11 cellular contexts compared by ENCODE assay signal in the genomic region with DNA sequence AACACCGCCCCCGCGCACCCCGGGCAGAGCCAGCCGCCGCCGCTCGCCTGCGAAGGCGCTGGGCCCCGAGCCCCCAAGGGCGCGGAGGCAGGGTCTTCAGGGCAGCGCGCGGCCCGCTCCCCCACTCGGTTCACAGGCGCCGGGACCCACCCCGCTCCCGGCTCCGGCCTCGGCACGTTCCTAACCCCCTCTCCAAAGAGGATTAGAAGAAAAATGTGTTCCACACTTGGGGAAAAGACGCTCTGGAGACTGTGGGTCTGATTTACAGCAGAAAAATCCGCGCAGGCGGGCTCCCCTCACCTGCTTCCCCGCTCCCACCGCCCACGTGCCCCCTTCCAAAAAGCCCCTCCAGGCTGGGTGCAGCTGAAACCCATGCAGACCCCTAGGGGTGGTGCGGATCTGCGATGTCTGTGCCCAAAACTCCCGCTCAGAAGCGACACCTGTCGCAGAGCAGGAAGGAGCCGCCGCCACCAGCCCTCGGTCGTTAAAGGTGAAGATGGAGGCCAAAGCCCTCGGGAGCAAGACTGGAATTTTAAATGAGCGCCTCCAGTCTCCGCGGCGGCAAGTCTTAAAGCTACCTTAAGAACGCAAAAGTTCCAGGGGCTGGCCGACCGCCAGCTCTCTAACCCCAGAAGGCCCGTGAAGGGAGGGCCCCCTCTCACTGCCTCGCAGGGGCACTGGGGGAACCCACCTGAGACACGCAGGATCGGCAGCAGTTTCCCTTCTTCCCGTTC. TPM values are rescaled to one million over a fixed set of nuclear protein-coding genes. Genes with fewer than 3 reads are reported as not detected.
DNase-seq lines count a peak whose midpoint lies in the region; ATAC-seq and TF ChIP-seq lines count a peak whose summit lies in the region.
"Had no signal": no experiment of that assay in that cellular context is flagged by ENCODE, and none has a peak within 500 bp of the region (broad histone marks: within the 10 kb centered on the region; RNA-seq: fewer than 3 reads in every experiment).

No MANE protein-coding gene starts in this region.

- H3K27ac ChIP-seq in suprapubic skin (no peak overlapping the region), trophoblast cell (ENCODE audit: low read depth, low read length) (no peak overlapping the region)
- H3K27ac ChIP-seq: C4-2B, SJSA1 had no signal

- ATAC-seq in T-cell (replicated peaks in 1 of 4), result peak in 2 of 4 experiments; percentile 32 to 52

- no peak overlapping the region for H2AFZ ChIP-seq in trophoblast cell (ENCODE audit: insufficient read depth, low read length, poor library complexity)

- no peak overlapping the region for H2BK120ac ChIP-seq in trophoblast cell (ENCODE audit: insufficient read depth, low read length, poor library complexity)

- H3K9ac ChIP-seq in trophoblast cell (ENCODE audit: low read length), result no peak overlapping the region

- no peak overlapping the region for H3K4ac ChIP-seq in trophoblast cell (ENCODE audit: low read depth, low read length)

- no peaks in the 10 kb centered on the region for H3K9me3 ChIP-seq in iPS-18c (ENCODE audit: control insufficient read depth, insufficient read depth, low read length)
- no peaks in the 10 kb centered on the region for H3K9me3 ChIP-seq in suprapubic skin
- peaks cover 12% of the 10 kb centered on the region for H3K9me3 ChIP-seq in trophoblast cell (ENCODE audit: insufficient read depth, low read depth, low read length)
- H3K9me3 ChIP-seq: SJSA1 had no signal

- H3K4me2 ChIP-seq in trophoblast cell (ENCODE audit: low read length), result no peak overlapping the region

- H3K4me1 ChIP-seq in suprapubic skin, result peaks cover 35% of the 10 kb centered on the region
- H3K4me1 ChIP-seq in trophoblast cell (ENCODE audit: control insufficient read depth in 1 of 2, insufficient read depth in 2 of 2, low read length in 2 of 2), result peaks cover 2 to 3% of the 10 kb centered on the region in 2 experiments

- no peak overlapping the region for H4K12ac ChIP-seq in trophoblast cell (ENCODE audit: low read depth, low read length)

- POLR2A ChIA-PET in T-cell (lab: Charles Lee), result no interaction called here

- H2BK5ac ChIP-seq in trophoblast cell (ENCODE audit: low read depth, low read length, poor library complexity), result no peak overlapping the region

- H3K23ac ChIP-seq in trophoblast cell (ENCODE audit: low read length), result no peak overlapping the region

- CTCF ChIA-PET in T-cell (lab: Charles Lee), result no interaction called here

- peaks cover 37 to 50% of the 10 kb centered on the region in 2 donors for H3K27me3 Mint-ChIP-seq in T-cell

- no peak for TF ChIP-seq POLR2A in suprapubic skin (IDR thresholded peaks at IDR 0.05)

- peak; percentile 24 for DNase-seq in activated T-cell treated with anti-CD3 and anti-CD28 coated beads, Interleukin-2, amount 50 U/mL, for 1 hour
- DNase-seq in activated T-cell treated with anti-CD3 and anti-CD28 coated beads for 4 hours (no peak), T-cell (peak in 6 of 34 experiments; percentile 10 to 17 (median 13)), suprapubic skin (ENCODE audit: low spot score in 2 of 2) (no peak), trophoblast cell (no peak), activated gamma-delta T cell (lab: John Stamatoyannopoulos, UW) (no peak), COLO829 (ENCODE audit: low spot score) (no peak)

- H3K27me3 ChIP-seq in suprapubic skin (peaks cover 50% of the 10 kb centered on the region), trophoblast cell (ENCODE audit: insufficient read depth, low read length) (peaks cover 46% of the 10 kb centered on the region)

- no peak overlapping the region for H3K27ac Mint-ChIP-seq in T-cell
- H3K27ac Mint-ChIP-seq: dendritic cell treated with granulocyte-macrophage colony-stimulating factor and Interleukin-4, amounts not matched to agents 40 ng/mL and 50 ng/mL, for 4 days had no signal

- no peak overlapping the region for H2AK5ac ChIP-seq in trophoblast cell (ENCODE audit: low read length)

- H3K4me3 Mint-ChIP-seq in T-cell, result peak overlapping the region; percentile 56 to 73 (median 59)
- H3K4me3 Mint-ChIP-seq: dendritic cell treated with granulocyte-macrophage colony-stimulating factor and Interleukin-4, amounts not matched to agents 40 ng/mL and 50 ng/mL, for 4 days had no signal

- peak overlapping the region; percentile 38 for H3K4me3 ChIP-seq in iPS-18c (ENCODE audit: insufficient read depth, low read depth, low read length)
- H3K4me3 ChIP-seq in suprapubic skin, result peak overlapping the region; percentile 36
- no peak overlapping the region for H3K4me3 ChIP-seq in trophoblast cell (ENCODE audit: low read depth, low read length)
- H3K4me3 ChIP-seq: SJSA1 had no signal

- no peak for TF ChIP-seq EP300 in suprapubic skin (IDR thresholded peaks at IDR 0.05)

- 7% methylated on average over 11 of the region's 54 CpGs for WGBS in suprapubic skin
- no CpG with 5 or more reads among the region's 54 CpGs for WGBS in trophoblast cell (ENCODE audit: extremely low coverage, insufficient coverage, insufficient read length)

- peaks cover under 1% of the 10 kb centered on the region for H3K36me3 Mint-ChIP-seq in T-cell

- H3K14ac ChIP-seq in trophoblast cell (ENCODE audit: low read length), result no peak overlapping the region

- H3K79me1 ChIP-seq in trophoblast cell (ENCODE audit: low read length), result no peaks in the 10 kb centered on the region

- no peaks in the 10 kb centered on the region for H3K9me3 Mint-ChIP-seq in T-cell
- H3K9me3 Mint-ChIP-seq: dendritic cell treated with granulocyte-macrophage colony-stimulating factor and Interleukin-4, amounts not matched to agents 40 ng/mL and 50 ng/mL, for 4 days had no signal

- no peak overlapping the region for H2BK12ac ChIP-seq in trophoblast cell (ENCODE audit: low read length)

- H3K36me3 ChIP-seq in suprapubic skin, result peaks cover 7% of the 10 kb centered on the region
- peaks cover 5 to 7% of the 10 kb centered on the region in 2 experiments for H3K36me3 ChIP-seq in trophoblast cell (ENCODE audit: control insufficient read depth in 1 of 2, insufficient read depth in 2 of 2, low read length in 2 of 2)

- no peak overlapping the region for H4K91ac ChIP-seq in trophoblast cell (ENCODE audit: low read depth, low read length)

- no peaks in the 10 kb centered on the region for H3K79me2 ChIP-seq in trophoblast cell (ENCODE audit: control insufficient read depth, insufficient read depth, low read length, poor library complexity)

- no peak for TF ChIP-seq CTCF in suprapubic skin (IDR thresholded peaks at IDR 0.05)

- no peak overlapping the region for H4K8ac ChIP-seq in trophoblast cell (ENCODE audit: low read depth, low read length)

- no peak overlapping the region for H3K18ac ChIP-seq in trophoblast cell (ENCODE audit: low read length)

- peaks cover 28 to 43% (median 31%) of the 10 kb centered on the region in 3 donors for H3K4me1 Mint-ChIP-seq in T-cell

RNA-seq across cellular contexts. Expression of a gene that starts 0.6 kb away (rescaled TPM):
- total RNA-seq in T-cell (under 1 TPM; 0.05 to 0.23 (median 0.16) TPM), suprapubic skin (under 1 TPM in 3 of 4 donors, not detected in 1; 0.04 to 0.36 (median 0.13) TPM)
- 0.10 and 0.19 TPM in 2 replicates for polyA plus RNA-seq in trophoblast cell (2013)

RNA-seq across cellular contexts. Expression of a gene that starts 18.6 kb away (rescaled TPM):
- total RNA-seq in T-cell, result 100 to 1,000 TPM; 448 to 621 (median 462) TPM
- total RNA-seq in suprapubic skin, result 100 to 1,000 TPM; 152 to 206 (median 171) TPM
- 730 and 785 TPM in 2 replicates for polyA plus RNA-seq in trophoblast cell (2013)

RNA-seq across cellular contexts. Expression of a gene that starts 25.2 kb away (rescaled TPM):
- total RNA-seq in T-cell (1 to 10 TPM; 4.7 to 9.7 (median 6.9) TPM), suprapubic skin (1 to 10 TPM; 4.6 to 9.8 (median 9.5) TPM)
- 2.8 and 3.9 TPM in 2 replicates for polyA plus RNA-seq in trophoblast cell (2013)

RNA-seq across cellular contexts. Expression of a gene that starts 55.0 kb away (rescaled TPM):
- total RNA-seq in T-cell, result 10 to 100 TPM in 4 of 5 donors, 1 to 10 TPM in 1; 9.6 to 24.0 (median 20.7) TPM
- total RNA-seq in suprapubic skin, result 10 to 100 TPM; 20.2 to 65.0 (median 58.1) TPM
- polyA plus RNA-seq in trophoblast cell (2013), result 48.3 and 50.2 TPM in 2 replicates
